8 cellular contexts compared by ENCODE assay signal in the genomic region with DNA sequence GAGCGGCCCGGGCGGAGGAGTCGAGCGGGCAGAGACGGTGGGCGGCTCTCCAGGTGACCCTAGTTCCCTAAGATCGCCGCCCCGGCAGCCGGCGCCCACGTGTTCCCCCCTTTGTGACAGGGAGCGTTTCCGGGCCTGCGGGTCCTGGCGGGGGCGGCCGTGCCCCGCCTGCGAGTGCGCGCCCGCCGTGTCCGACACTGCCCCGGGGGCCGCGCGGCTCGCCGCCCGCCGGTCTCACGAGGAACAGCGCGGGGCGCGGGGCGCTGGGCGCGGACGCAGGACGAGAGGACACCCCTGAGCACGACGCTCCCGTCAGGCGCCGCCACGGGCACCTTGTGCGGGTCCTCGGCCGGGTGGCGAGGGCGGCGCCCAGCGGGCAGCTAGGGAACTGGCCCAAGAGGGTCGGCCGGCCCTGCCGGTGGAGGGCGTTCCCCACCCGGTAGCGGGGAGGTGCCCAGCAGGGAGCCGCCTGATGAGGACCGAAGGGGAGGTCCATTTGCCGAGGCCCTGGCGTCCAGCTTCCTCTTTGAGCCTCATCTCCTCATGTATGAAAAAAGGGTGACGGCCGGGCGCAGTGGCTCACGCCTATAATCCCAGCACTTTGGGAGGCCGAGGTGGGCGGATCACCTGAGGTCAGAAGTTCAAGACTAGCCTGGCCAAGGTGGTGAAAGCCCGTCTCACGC. TPM values are rescaled to one million over a fixed set of nuclear protein-coding genes. Genes with fewer than 3 reads are reported as not detected.
DNase-seq lines count a peak whose midpoint lies in the region; ATAC-seq and TF ChIP-seq lines count a peak whose summit lies in the region.

A gene (minus strand): TSS at position 137 of the 683 bp plus-strand sequence. CDS start 535 bp downstream, outside the sequence.

- TF ChIP-seq CTCF in fibroblast of mammary gland (conservative IDR thresholded peaks at IDR 0.05; ENCODE audit: control insufficient read depth, insufficient read depth, low read depth, low read length): peak; percentile 41

- peak within 1 kb of the TSS; percentile 81 for H3K4me3 Mint-ChIP-seq in natural killer cell treated with Interleukin-12 subunit alpha and Interleukin-12 subunit beta and Interleukin-15 and Interleukin-18, amount 100 ng/mL, for 72 hours

- peaks cover 30% of the 10 kb centered on the region for H3K79me2 ChIP-seq in Karpas-422 (ENCODE audit: low read length)

- H3K4me3 ChIP-seq in Karpas-422 (ENCODE audit: low read length) (peak within 1 kb of the TSS; percentile 95), fibroblast of mammary gland (ENCODE audit: control insufficient read depth, low read depth, low read length) (peak within 1 kb of the TSS; percentile 96)

- peaks cover 26% of the 10 kb centered on the region for H3K4me1 ChIP-seq in Karpas-422 (ENCODE audit: low read length)

- ATAC-seq in GM21619 (IDR thresholded peaks at IDR 0.05; ENCODE audit: unreplicated experiment): peak; percentile 78
- ATAC-seq in natural killer cell treated with Interleukin-12 subunit alpha and Interleukin-12 subunit beta and Interleukin-15 and Interleukin-18, amount 100 ng/mL, for 72 hours: peak; percentile 98
- peak; percentile 85 for ATAC-seq in stimulated activated naive CD8-positive, alpha-beta T cell treated with anti-CD3 and anti-CD28 coated beads, Interleukin-15, Interleukin-2, amounts not matched to agents 100 U/mL and 50 U/mL, for 24 hours

- no peaks in the 10 kb centered on the region for H3K27me3 ChIP-seq in Karpas-422 (ENCODE audit: low read length)

- H3K27ac ChIP-seq in Karpas-422 (ENCODE audit: low read length): peak within 1 kb of the TSS; percentile 73

- H3K36me3 Mint-ChIP-seq in natural killer cell treated with Interleukin-12 subunit alpha and Interleukin-12 subunit beta and Interleukin-15 and Interleukin-18, amount 100 ng/mL, for 72 hours: peaks cover 2% of the 10 kb centered on the region

- no peaks in the 10 kb centered on the region for H3K9me2 ChIP-seq in Karpas-422 (replicated peaks; ENCODE audit: insufficient read depth, low read length)

- H3K9ac ChIP-seq in Karpas-422 (ENCODE audit: low read length): peak within 1 kb of the TSS; percentile 98

- peak within 1 kb of the TSS; percentile 80 for H3K4me2 ChIP-seq in Karpas-422 (ENCODE audit: low read depth, low read length, poor library complexity, severe bottlenecking)

- H3K4me1 Mint-ChIP-seq in natural killer cell treated with Interleukin-12 subunit alpha and Interleukin-12 subunit beta and Interleukin-15 and Interleukin-18, amount 100 ng/mL, for 72 hours (ENCODE audit: low read depth in 2 of 2): peaks cover 25 to 28% of the 10 kb centered on the region in 2 donors

- peak within 1 kb of the TSS; percentile 94 to 98 for H3K27ac Mint-ChIP-seq in natural killer cell treated with Interleukin-12 subunit alpha and Interleukin-12 subunit beta and Interleukin-15 and Interleukin-18, amount 100 ng/mL, for 72 hours

- H3K36me3 ChIP-seq in Karpas-422 (ENCODE audit: insufficient read depth, low read length): peaks cover 1% of the 10 kb centered on the region; the same call in 1 of the 2 replicates

- DNase-seq in DMS114 treated with DMSO at 0.1 percent for 48 hours (lab: John Stamatoyannopoulos, UW; ENCODE audit: unreplicated experiment) (peak; percentile 83), Karpas-422 (peak; percentile 95), RPMI8226 (peak; percentile 96), fibroblast of mammary gland (ENCODE audit: low read depth) (peak; percentile 88)
- DNase-seq in activated T-helper 1 cell treated with anti-CD3 and anti-CD28 coated beads, Interleukin-2, amount 50 U/mL, for 16 hours (ENCODE audit: low read depth in 1 of 2, low spot score in 1 of 2): peak; percentile 64 to 76
- peak; percentile 96 for DNase-seq in natural killer cell treated with Interleukin-12 subunit alpha and Interleukin-12 subunit beta and Interleukin-15 and Interleukin-18, amount 100 ng/mL, for 72 hours (ENCODE audit: low spot score)
- peak; percentile 92 for DNase-seq in stimulated activated naive CD8-positive, alpha-beta T cell treated with anti-CD3 and anti-CD28 coated beads, Interleukin-15, Interleukin-2, amounts not matched to agents 100 U/mL and 50 U/mL, for 24 hours

- no peaks in the 10 kb centered on the region for H3K9me3 ChIP-seq in Karpas-422 (ENCODE audit: low read length)

- no peaks in the 10 kb centered on the region for H3K27me3 Mint-ChIP-seq in natural killer cell treated with Interleukin-12 subunit alpha and Interleukin-12 subunit beta and Interleukin-15 and Interleukin-18, amount 100 ng/mL, for 72 hours

- H3K9me3 Mint-ChIP-seq in natural killer cell treated with Interleukin-12 subunit alpha and Interleukin-12 subunit beta and Interleukin-15 and Interleukin-18, amount 100 ng/mL, for 72 hours: no peaks in the 10 kb centered on the region

- H2AFZ ChIP-seq in Karpas-422 (ENCODE audit: low read length): peak within 1 kb of the TSS; percentile 61; the same call in 1 of the 2 replicates

- no peaks in the 10 kb centered on the region for H4K20me1 ChIP-seq in Karpas-422 (ENCODE audit: insufficient read depth, low read depth, low read length)

RNA-seq across cellular contexts. Expression of the gene that starts here (rescaled TPM):
- total RNA-seq in Karpas-422 (2014; rRNA removed; shearing (Covaris generic); ENCODE audit: low replicate concordance): 38.0 and 43.0 TPM in 2 replicates
- total RNA-seq in natural killer cell treated with Interleukin-12 subunit alpha and Interleukin-12 subunit beta and Interleukin-15 and Interleukin-18, amount 100 ng/mL, for 72 hours: 100 to 1,000 TPM in 1 of 2 donors, 10 to 100 TPM in 1; 90.7 to 226 TPM

Comparison
In these comparisons a context has a peak if more than half of its experiments do, and no peak if none do; other contexts are left out.
1. Peak in every context shown above with its lines: DNase-seq, ATAC-seq, H3K4me3 ChIP-seq and H3K27ac ChIP-seq.